Comparison of ENCODE assay signal across 8 cellular contexts in the genomic region with DNA sequence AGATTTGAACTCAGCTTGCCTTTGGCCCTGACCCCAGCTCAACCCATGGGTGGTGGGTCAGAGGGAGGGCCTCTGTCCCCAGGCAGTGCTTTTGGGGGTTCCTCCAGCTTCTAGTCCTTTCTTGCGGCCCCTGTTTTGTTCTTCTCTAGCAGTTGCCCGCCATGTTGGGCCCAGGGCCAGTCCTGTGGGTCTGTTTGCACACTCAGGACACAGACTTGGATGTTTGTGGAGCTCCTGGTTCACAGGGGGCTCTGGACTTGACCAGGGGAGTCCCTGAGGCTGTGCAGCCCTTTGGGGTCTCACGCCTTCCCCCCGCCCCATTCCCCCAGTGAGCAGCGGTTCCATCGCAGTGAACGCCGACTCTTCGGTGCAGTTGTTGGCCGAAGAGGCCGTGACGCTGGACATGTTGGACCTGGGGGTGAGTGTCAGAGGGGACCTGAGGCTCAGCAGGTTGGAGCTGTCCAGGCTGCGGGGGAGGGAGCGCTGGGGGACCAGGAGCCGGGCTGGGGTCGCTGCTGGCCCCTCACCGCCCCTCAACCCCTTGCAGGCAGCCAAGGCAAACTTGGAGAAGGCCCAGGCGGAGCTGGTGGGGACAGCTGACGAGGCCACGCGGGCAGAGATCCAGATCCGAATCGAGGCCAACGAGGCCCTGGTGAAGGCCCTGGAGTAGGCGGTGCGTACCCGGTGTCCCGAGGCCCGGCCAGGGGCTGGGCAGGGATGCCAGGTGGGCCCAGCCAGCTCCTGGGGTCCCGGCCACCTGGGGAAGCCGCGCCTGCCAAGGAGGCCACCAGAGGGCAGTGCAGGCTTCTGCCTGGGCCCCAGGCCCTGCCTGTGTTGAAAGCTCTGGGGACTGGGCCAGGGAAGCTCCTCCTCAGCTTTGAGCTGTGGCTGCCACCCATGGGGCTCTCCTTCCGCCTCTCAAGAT.
DNase-seq lines count a peak whose midpoint lies in the region; ATAC-seq lines count a peak whose summit lies in the region.

No MANE protein-coding gene starts in this region.

- DNase-seq in NCI-H2081 (lab: John Stamatoyannopoulos, UW): peak; percentile 67 to 69
- no peak for DNase-seq in NCI-H2081 treated with DMSO at 0.1 percent for 48 hours (lab: John Stamatoyannopoulos, UW)
- DNase-seq in NCI-H1694 treated with DMSO at 0.1 percent for 48 hours (lab: John Stamatoyannopoulos, UW): peak; percentile 65
- DNase-seq in activated CD4-positive, CD25-positive, alpha-beta regulatory T cell (lab: John Stamatoyannopoulos, UW): peak; percentile 70 to 82 (median 76)
- DNase-seq in caudate nucleus (lab: John Stamatoyannopoulos, UW): peak in 59 of 61 donors; percentile 37 to 88 (median 71)
- DNase-seq in kidney tubule cell (ENCODE audit: low spot score): peak; percentile 83
- peak in 3 of 4 experiments; percentile 70 to 83 (median 75) for DNase-seq in stimulated activated CD4-positive, alpha-beta T cell treated with anti-CD3 and anti-CD28 coated beads, Interleukin-1b, Interleukin-23, amount 100 ng/mL, for 24 hours (ENCODE audit: low read depth in 4 of 4, low spot score in 1 of 4)

- no peak for ATAC-seq in HG03460 (IDR thresholded peaks at IDR 0.05; ENCODE audit: unreplicated experiment)

- peak overlapping the region; percentile 94 for H3K27ac ChIP-seq in caudate nucleus (ENCODE audit: low read depth, low read length)
